In genomic region chr11:133997556-133997955, GRCh38 we compare ENCODE assay signal across 18 cellular contexts.
"Had no signal": no experiment of that assay in that cellular context is flagged by ENCODE, and none has a peak within 500 bp of the region (broad histone marks: within the 10 kb centered on the region; RNA-seq: fewer than 3 reads in every experiment).

No MANE protein-coding gene starts in this region.

- H2AFZ ChIP-seq: neural progenitor cell, parathyroid adenoma had no signal

- H3K4me3 ChIP-seq: lung, neural progenitor cell, prostate gland had no signal

- H3K27me3 ChIP-seq: neural progenitor cell had no signal

- H3K4me1 ChIP-seq: neural progenitor cell, parathyroid adenoma, prostate gland had no signal

- H3K4me2 ChIP-seq: neural progenitor cell had no signal

- DNase-seq: effector memory CD8-positive, alpha-beta T cell; erythroblast; foreskin melanocyte; head of caudate nucleus; hypothalamus; kidney glomerular epithelial cell; mesenchymal stem cell; midbrain; retina; small intestine; stimulated activated CD4-positive, alpha-beta T cell treated with anti-CD3 and anti-CD28 coated beads, Interleukin-12 subunit alpha, Interleukin-12 subunit beta, amount 100 ng/mL, for 4 hours; stimulated activated naive CD4-positive, alpha-beta T cell treated with Interleukin-2 at 50 U/mL for 16 hours; trophoblast cell had no signal

- H3K9ac ChIP-seq: neural progenitor cell, parathyroid adenoma had no signal

- H3K27ac ChIP-seq: neural progenitor cell, parathyroid adenoma, prostate gland had no signal

- FAIRE-seq: islet of Langerhans, small intestine had no signal

- H3K9me3 ChIP-seq: prostate gland had no signal

- H3K36me3 ChIP-seq: neural progenitor cell, prostate gland had no signal

- H3K79me2 ChIP-seq: parathyroid adenoma had no signal

- ATAC-seq: effector memory CD8-positive, alpha-beta T cell had no signal
